1 cellular context compared by ENCODE assay signal in the genomic region with DNA sequence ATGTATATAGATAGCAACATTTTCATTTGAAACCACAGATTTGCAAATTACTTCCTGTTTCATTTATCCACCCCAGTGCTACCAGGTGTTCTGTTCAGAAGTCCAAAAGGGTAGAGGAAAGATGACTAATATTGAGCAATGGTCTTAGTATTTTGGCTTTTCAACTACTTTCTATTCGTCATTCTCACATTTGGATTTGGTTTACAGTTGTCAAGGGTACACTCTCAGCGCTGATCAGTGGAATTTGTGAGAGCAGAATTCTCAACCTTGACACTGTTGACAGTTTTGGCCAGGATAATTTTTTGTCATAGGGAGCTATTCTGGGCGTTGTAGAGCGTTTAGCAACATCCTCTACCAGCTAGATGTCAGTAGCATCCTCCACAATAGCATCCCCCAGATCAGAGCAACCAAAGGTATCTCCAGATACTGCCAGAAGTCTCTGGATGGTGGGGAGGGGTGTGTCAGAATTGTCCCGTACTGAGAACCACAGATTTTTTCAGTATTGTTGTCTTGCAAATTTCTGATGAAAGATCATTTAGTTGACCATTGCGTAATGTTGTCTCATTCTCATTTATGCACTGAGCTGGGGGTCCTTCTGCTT.
A peak's percentile ranks its signal among the peaks of the same experiment; 100 is the strongest.
TF ChIP-seq lines count a peak whose summit lies in the region.

No MANE protein-coding gene starts in this region.

TF ChIP-seq in GM12878, 131 proteins besides CTCF, POLR2A, EP300 and RAD21 (continued from another document):
- TF ChIP-seq, protein P1, sequence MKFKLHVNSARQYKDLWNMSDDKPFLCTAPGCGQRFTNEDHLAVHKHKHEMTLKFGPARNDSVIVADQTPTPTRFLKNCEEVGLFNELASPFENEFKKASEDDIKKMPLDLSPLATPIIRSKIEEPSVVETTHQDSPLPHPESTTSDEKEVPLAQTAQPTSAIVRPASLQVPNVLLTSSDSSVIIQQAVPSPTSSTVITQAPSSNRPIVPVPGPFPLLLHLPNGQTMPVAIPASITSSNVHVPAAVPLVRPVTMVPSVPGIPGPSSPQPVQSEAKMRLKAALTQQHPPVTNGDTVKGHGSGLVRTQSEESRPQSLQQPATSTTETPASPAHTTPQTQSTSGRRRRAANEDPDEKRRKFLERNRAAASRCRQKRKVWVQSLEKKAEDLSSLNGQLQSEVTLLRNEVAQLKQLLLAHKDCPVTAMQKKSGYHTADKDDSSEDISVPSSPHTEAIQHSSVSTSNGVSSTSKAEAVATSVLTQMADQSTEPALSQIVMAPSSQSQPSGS (IDR thresholded peaks at IDR 0.05; ENCODE audit: low read length): peak; percentile 98
- TF ChIP-seq SUZ12 (IDR thresholded peaks at IDR 0.05; ENCODE audit: unreplicated experiment) (no peak), SPI1 (IDR thresholded peaks at IDR 0.05; ENCODE audit: borderline replicate concordance, insufficient read depth, low read depth, low read length) (no peak), ZNF217 (IDR thresholded peaks at IDR 0.05) (peak; percentile 68; the same call in 1 of the 2 replicates), NR2C2 (IDR thresholded peaks at IDR 0.05; ENCODE audit: borderline replicate concordance, control insufficient read depth, insufficient read length, low read depth) (no peak), PAX8 (IDR thresholded peaks at IDR 0.05) (no peak)
- TF ChIP-seq, protein P2, sequence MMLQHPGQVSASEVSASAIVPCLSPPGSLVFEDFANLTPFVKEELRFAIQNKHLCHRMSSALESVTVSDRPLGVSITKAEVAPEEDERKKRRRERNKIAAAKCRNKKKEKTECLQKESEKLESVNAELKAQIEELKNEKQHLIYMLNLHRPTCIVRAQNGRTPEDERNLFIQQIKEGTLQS (IDR thresholded peaks at IDR 0.05; ENCODE audit: borderline replicate concordance, extremely low read depth, low read depth, low read length): no peak
- TF ChIP-seq, protein P3, sequence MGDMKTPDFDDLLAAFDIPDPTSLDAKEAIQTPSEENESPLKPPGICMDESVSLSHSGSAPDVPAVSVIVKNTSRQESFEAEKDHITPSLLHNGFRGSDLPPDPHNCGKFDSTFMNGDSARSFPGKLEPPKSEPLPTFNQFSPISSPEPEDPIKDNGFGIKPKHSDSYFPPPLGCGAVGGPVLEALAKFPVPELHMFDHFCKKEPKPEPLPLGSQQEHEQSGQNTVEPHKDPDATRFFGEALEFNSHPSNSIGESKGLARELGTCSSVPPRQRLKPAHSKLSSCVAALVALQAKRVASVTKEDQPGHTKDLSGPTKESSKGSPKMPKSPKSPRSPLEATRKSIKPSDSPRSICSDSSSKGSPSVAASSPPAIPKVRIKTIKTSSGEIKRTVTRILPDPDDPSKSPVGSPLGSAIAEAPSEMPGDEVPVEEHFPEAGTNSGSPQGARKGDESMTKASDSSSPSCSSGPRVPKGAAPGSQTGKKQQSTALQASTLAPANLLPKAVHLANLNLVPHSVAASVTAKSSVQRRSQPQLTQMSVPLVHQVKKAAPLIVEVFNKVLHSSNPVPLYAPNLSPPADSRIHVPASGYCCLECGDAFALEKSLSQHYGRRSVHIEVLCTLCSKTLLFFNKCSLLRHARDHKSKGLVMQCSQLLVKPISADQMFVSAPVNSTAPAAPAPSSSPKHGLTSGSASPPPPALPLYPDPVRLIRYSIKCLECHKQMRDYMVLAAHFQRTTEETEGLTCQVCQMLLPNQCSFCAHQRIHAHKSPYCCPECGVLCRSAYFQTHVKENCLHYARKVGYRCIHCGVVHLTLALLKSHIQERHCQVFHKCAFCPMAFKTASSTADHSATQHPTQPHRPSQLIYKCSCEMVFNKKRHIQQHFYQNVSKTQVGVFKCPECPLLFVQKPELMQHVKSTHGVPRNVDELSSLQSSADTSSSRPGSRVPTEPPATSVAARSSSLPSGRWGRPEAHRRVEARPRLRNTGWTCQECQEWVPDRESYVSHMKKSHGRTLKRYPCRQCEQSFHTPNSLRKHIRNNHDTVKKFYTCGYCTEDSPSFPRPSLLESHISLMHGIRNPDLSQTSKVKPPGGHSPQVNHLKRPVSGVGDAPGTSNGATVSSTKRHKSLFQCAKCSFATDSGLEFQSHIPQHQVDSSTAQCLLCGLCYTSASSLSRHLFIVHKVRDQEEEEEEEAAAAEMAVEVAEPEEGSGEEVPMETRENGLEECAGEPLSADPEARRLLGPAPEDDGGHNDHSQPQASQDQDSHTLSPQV (IDR thresholded peaks at IDR 0.05): no peak
- TF ChIP-seq, protein P4, sequence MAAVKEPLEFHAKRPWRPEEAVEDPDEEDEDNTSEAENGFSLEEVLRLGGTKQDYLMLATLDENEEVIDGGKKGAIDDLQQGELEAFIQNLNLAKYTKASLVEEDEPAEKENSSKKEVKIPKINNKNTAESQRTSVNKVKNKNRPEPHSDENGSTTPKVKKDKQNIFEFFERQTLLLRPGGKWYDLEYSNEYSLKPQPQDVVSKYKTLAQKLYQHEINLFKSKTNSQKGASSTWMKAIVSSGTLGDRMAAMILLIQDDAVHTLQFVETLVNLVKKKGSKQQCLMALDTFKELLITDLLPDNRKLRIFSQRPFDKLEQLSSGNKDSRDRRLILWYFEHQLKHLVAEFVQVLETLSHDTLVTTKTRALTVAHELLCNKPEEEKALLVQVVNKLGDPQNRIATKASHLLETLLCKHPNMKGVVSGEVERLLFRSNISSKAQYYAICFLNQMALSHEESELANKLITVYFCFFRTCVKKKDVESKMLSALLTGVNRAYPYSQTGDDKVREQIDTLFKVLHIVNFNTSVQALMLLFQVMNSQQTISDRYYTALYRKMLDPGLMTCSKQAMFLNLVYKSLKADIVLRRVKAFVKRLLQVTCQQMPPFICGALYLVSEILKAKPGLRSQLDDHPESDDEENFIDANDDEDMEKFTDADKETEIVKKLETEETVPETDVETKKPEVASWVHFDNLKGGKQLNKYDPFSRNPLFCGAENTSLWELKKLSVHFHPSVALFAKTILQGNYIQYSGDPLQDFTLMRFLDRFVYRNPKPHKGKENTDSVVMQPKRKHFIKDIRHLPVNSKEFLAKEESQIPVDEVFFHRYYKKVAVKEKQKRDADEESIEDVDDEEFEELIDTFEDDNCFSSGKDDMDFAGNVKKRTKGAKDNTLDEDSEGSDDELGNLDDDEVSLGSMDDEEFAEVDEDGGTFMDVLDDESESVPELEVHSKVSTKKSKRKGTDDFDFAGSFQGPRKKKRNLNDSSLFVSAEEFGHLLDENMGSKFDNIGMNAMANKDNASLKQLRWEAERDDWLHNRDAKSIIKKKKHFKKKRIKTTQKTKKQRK (IDR thresholded peaks at IDR 0.05; ENCODE audit: low read depth, low read length): no peak
- TF ChIP-seq, protein P5, sequence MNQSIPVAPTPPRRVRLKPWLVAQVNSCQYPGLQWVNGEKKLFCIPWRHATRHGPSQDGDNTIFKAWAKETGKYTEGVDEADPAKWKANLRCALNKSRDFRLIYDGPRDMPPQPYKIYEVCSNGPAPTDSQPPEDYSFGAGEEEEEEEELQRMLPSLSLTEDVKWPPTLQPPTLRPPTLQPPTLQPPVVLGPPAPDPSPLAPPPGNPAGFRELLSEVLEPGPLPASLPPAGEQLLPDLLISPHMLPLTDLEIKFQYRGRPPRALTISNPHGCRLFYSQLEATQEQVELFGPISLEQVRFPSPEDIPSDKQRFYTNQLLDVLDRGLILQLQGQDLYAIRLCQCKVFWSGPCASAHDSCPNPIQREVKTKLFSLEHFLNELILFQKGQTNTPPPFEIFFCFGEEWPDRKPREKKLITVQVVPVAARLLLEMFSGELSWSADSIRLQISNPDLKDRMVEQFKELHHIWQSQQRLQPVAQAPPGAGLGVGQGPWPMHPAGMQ (IDR thresholded peaks at IDR 0.05; ENCODE audit: borderline replicate concordance): no peak
TF ChIP-seq in GM12878: peak in this region for 54.
